ENCODE assay signal across 16 cellular contexts in the genomic region with DNA sequence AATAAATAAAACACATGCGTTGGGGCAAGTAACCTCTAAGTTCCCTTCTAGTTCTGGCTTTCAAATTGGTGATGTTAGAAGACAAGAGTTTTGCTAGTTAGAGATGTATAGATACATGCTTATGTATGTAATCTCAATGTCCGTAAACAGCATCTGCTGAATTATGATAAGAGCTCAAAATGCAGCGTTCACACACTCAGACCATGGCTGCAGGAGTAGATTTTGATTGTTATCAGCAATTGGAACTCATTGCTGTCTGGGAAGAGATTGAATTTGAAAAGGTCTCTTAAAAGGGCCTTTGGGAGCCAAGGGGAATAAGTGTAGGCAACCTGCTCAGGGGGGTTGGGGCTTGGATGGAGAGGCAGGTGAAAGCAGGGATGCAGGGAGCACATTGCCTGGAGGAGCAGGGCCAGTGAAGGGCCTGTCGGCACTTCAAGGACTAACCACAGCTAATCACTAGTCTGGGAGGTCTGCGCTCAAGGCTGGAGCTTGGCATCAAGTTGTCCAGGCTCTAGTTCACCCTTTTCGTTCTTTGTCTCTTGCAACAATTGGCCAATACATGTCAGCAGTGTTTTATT. TPM values are rescaled to one million over a fixed set of nuclear protein-coding genes. Genes with fewer than 3 reads are reported as not detected.
DNase-seq lines count a peak whose midpoint lies in the region; ATAC-seq, FAIRE-seq and TF ChIP-seq lines count a peak whose summit lies in the region.
"Had no signal": no experiment of that assay in that cellular context is flagged by ENCODE, and none has a peak within 500 bp of the region (broad histone marks: within the 10 kb centered on the region; RNA-seq: fewer than 3 reads in every experiment).

No MANE protein-coding gene starts in this region.

- H3K4me2 ChIP-seq in HepG2 (ENCODE audit: low read depth, low read length) (peak overlapping the region; percentile 73), mesenchymal stem cell (ENCODE audit: low read length, poor library complexity, severe bottlenecking) (no peak overlapping the region)

- H3K79me2 ChIP-seq in HepG2 (ENCODE audit: insufficient read depth, low read length) = no peaks in the 10 kb centered on the region

- intact Hi-C loops in HepG2 (cut with micrococcal nuclease; ENCODE audit: unreplicated experiment) (no loop called here), right lobe of liver (cut with DNase I) (loop anchor here (10.0 kb wide), 2 partner anchors 100 to 110 kb away; no protein-coding TSS in a partner anchor), adrenal gland (cut with DNase I) (loop anchor here (5.0 kb wide), 2 partner anchors 107 to 182 kb away; no protein-coding TSS in a partner anchor)

- no peak overlapping the region for H3K18ac ChIP-seq in mesenchymal stem cell (ENCODE audit: low read depth in 1 of 2, low read length in 2 of 2)

- no peak for TF ChIP-seq RAD21 in HepG2 (CRISPR knock-in tag; IDR thresholded peaks at IDR 0.05)

- no peak overlapping the region for H2BK12ac ChIP-seq in mesenchymal stem cell (ENCODE audit: low read length in 2 of 2)

- BruUV-seq in HepG2 (replicated peaks; lab: Mats Ljungman, UMichigan) = no TSS peak

- TF ChIP-seq CTCF in HepG2 (CRISPR knock-in tag; IDR thresholded peaks at IDR 0.05) = no peak
- no peak for TF ChIP-seq CTCF in right lobe of liver (IDR thresholded peaks at IDR 0.05)
- no peak for TF ChIP-seq CTCF in adrenal gland (IDR thresholded peaks at IDR 0.05)

- no peak overlapping the region for H2AK5ac ChIP-seq in mesenchymal stem cell (ENCODE audit: low read length, severe bottlenecking)

- TF ChIP-seq EP300 in HepG2 (IDR thresholded peaks at IDR 0.05; ENCODE audit: low read depth in 2 of 2, low read length in 2 of 2) = no peak
- no peak for TF ChIP-seq EP300 in HepG2 (CRISPR knock-in tag; IDR thresholded peaks at IDR 0.05; ENCODE audit: borderline replicate concordance)

- no peak overlapping the region for H2BK120ac ChIP-seq in mesenchymal stem cell (ENCODE audit: low read depth, low read length)

- no peak for TF ChIP-seq POLR2A in HepG2 (IDR thresholded peaks at IDR 0.05; ENCODE audit: insufficient read depth in 1 of 2, low read depth in 2 of 2, low read length in 2 of 2)
- TF ChIP-seq POLR2A in right lobe of liver (IDR thresholded peaks at IDR 0.05) = no peak
- no peak for TF ChIP-seq POLR2A in adrenal gland (IDR thresholded peaks at IDR 0.05)

- H3K27me3 ChIP-seq in HepG2 (ENCODE audit: control insufficient read depth in 1 of 2, insufficient read depth in 2 of 2, low read length in 2 of 2) (peaks cover 0 to 9% of the 10 kb centered on the region in 2 experiments; a peak in 3 of 5 replicates), right lobe of liver (no peaks in the 10 kb centered on the region), mesenchymal stem cell (ENCODE audit: control insufficient read depth in 1 of 2, insufficient read depth in 1 of 2, low read length in 2 of 2) (peaks cover 33 to 34% of the 10 kb centered on the region in 2 experiments), thymus (ENCODE audit: control insufficient read depth, insufficient read depth) (no peaks in the 10 kb centered on the region), adrenal gland (no peaks in the 10 kb centered on the region)

- H3K9me3 ChIP-seq in HepG2 (ENCODE audit: low read length) (no peaks in the 10 kb centered on the region), right lobe of liver (no peaks in the 10 kb centered on the region), mesenchymal stem cell (ENCODE audit: control insufficient read depth, low read length) (no peaks in the 10 kb centered on the region), thymus (ENCODE audit: control insufficient read depth) (peaks cover 1% of the 10 kb centered on the region), adrenal gland (replicated peaks in 1 of 3) (no peaks in the 10 kb centered on the region)

- no peak for DNase-seq in HepG2 (ENCODE audit: low spot score)
- no peak for DNase-seq in right lobe of liver
- DNase-seq in mesenchymal stem cell = no peak
- DNase-seq in Ammon's horn (ENCODE audit: low spot score) = no peak
- DNase-seq in adrenal gland = no peak
- no peak for DNase-seq in mucosa of gallbladder (ENCODE audit: low spot score)
- DNase-seq: NCI-H524 treated with DMSO at 0.1 percent for 48 hours had no signal

- H3K4me1 ChIP-seq in HepG2 (ENCODE audit: insufficient read depth, low read length) (no peaks in the 10 kb centered on the region), right lobe of liver (no peaks in the 10 kb centered on the region), mesenchymal stem cell (ENCODE audit: control insufficient read depth, insufficient read depth, low read depth, low read length) (no peaks in the 10 kb centered on the region), thymus (ENCODE audit: control insufficient read depth, insufficient read depth, low read length) (peaks cover 17% of the 10 kb centered on the region), adrenal gland (replicated peaks in 1 of 2) (peaks cover 0 to 5% of the 10 kb centered on the region in 2 donors)
- H3K4me1 ChIP-seq: foreskin keratinocyte had no signal

- H3K9ac ChIP-seq in HepG2 (ENCODE audit: insufficient read depth, low read depth, low read length) = no peak overlapping the region
- peak overlapping the region; percentile 23 for H3K9ac ChIP-seq in mesenchymal stem cell (ENCODE audit: low read length)

- H3K4me3 ChIP-seq in HepG2 (replicated peaks in 1 of 3; ENCODE audit: insufficient read depth in 1 of 3, low read depth in 2 of 3, low read length in 3 of 3) = no peak overlapping the region
- peak overlapping the region in 1 of 3 donors; percentile 46 for H3K4me3 ChIP-seq in right lobe of liver
- peak overlapping the region in 1 of 2 experiments; percentile 69 for H3K4me3 ChIP-seq in mesenchymal stem cell (ENCODE audit: insufficient read depth in 1 of 2, low read depth in 1 of 2, low read length in 2 of 2)
- H3K4me3 ChIP-seq in thymus (ENCODE audit: low read length) = peak overlapping the region; percentile 40
- peak overlapping the region in 1 of 4 donors; percentile 52 for H3K4me3 ChIP-seq in adrenal gland

- H3K23ac ChIP-seq in mesenchymal stem cell (ENCODE audit: low read length in 2 of 2) = no peak overlapping the region

- H2AFZ ChIP-seq in HepG2 (ENCODE audit: low read length) (peak overlapping the region; percentile 87), mesenchymal stem cell (ENCODE audit: low read depth, low read length) (no peak overlapping the region)

- no peak overlapping the region for H2BK15ac ChIP-seq in mesenchymal stem cell (ENCODE audit: low read depth, poor library complexity, severe bottlenecking)

- H3K27ac ChIP-seq in HepG2 (ENCODE audit: extremely low read length, insufficient read depth, low read length) (no peak overlapping the region), right lobe of liver (no peak overlapping the region), mesenchymal stem cell (ENCODE audit: low read length, poor library complexity, severe bottlenecking) (no peak overlapping the region), thymus (ENCODE audit: low read depth) (peak overlapping the region; percentile 4), adrenal gland (no peak overlapping the region)
- H3K27ac ChIP-seq: foreskin keratinocyte, WERI-Rb-1 had no signal

- H3K36me3 ChIP-seq in HepG2 (replicated peaks in 1 of 2; ENCODE audit: control insufficient read depth in 1 of 2, insufficient read depth in 2 of 2, low read length in 2 of 2) = no peaks in the 10 kb centered on the region
- H3K36me3 ChIP-seq in right lobe of liver = no peaks in the 10 kb centered on the region
- no peaks in the 10 kb centered on the region for H3K36me3 ChIP-seq in mesenchymal stem cell (ENCODE audit: control insufficient read depth in 1 of 2, insufficient read depth in 2 of 2, low read depth in 1 of 2, low read length in 2 of 2)
- H3K36me3 ChIP-seq in thymus (ENCODE audit: control insufficient read depth, insufficient read depth) = no peaks in the 10 kb centered on the region
- no peaks in the 10 kb centered on the region for H3K36me3 ChIP-seq in adrenal gland (replicated peaks in 1 of 2)
- H3K36me3 ChIP-seq: WERI-Rb-1 had no signal

- H3K27me3 Mint-ChIP-seq in activated T-helper 17 cell treated with anti-CD3 and anti-CD28 coated beads, Interleukin-2, amount 50 U/mL, for 72 hours = peaks cover 34% of the 10 kb centered on the region

- H3K36me3 Mint-ChIP-seq in activated T-helper 17 cell treated with anti-CD3 and anti-CD28 coated beads, Interleukin-2, amount 50 U/mL, for 72 hours (ENCODE audit: low read depth) = no peaks in the 10 kb centered on the region
- H3K36me3 Mint-ChIP-seq: stimulated activated memory B cell treated with anti-CD40 and anti-IgM and Interleukin-4, amounts not matched to agents 10 μg/mL and 1 μg/mL and 100 μg/mL, for 72 hours had no signal

- peaks cover under 1% of the 10 kb centered on the region for H3K9me3 Mint-ChIP-seq in activated T-helper 17 cell treated with anti-CD3 and anti-CD28 coated beads, Interleukin-2, amount 50 U/mL, for 72 hours

- no peak overlapping the region for H4K8ac ChIP-seq in mesenchymal stem cell (ENCODE audit: low read length)

- H2BK5ac ChIP-seq in mesenchymal stem cell (ENCODE audit: low read depth, low read length, poor library complexity, severe bottlenecking) = no peak overlapping the region

- H4K91ac ChIP-seq in mesenchymal stem cell (ENCODE audit: low read length) = no peak overlapping the region

- no peaks in the 10 kb centered on the region for H3K79me1 ChIP-seq in mesenchymal stem cell (replicated peaks; ENCODE audit: low read length, poor library complexity, severe bottlenecking)

- no peaks in the 10 kb centered on the region for H4K20me1 ChIP-seq in HepG2 (ENCODE audit: insufficient read depth, low read length)

- POLR2A ChIA-PET in HepG2 (lab: Yijun Ruan, JAX) = no interaction called here

- no peak overlapping the region for H3K27ac Mint-ChIP-seq in activated T-helper 17 cell treated with anti-CD3 and anti-CD28 coated beads, Interleukin-2, amount 50 U/mL, for 72 hours
- H3K27ac Mint-ChIP-seq: stimulated activated memory B cell treated with anti-CD40 and anti-IgM and Interleukin-4, amounts not matched to agents 10 μg/mL and 1 μg/mL and 100 μg/mL, for 72 hours had no signal

- ATAC-seq in HepG2 (peak; percentile 38; the same call in 2 of the 3 replicates), right lobe of liver (no peak)
- no peak for ATAC-seq in activated T-helper 17 cell treated with anti-CD3 and anti-CD28 coated beads, Interleukin-2, amount 50 U/mL, for 72 hours (replicated peaks)
- ATAC-seq: stimulated activated memory B cell treated with anti-CD40 and anti-IgM and Interleukin-4, amounts not matched to agents 10 μg/mL and 1 μg/mL and 100 μg/mL, for 72 hours had no signal

- H3K4me1 Mint-ChIP-seq in activated T-helper 17 cell treated with anti-CD3 and anti-CD28 coated beads, Interleukin-2, amount 50 U/mL, for 72 hours = no peaks in the 10 kb centered on the region

- in situ Hi-C loops in HepG2 (cut with HindIII; ENCODE audit: extremely low pct_ligation_motif_present, low pct_unique_long_range_greater_than_20kb) = no loop called here

- no peak overlapping the region for H3K14ac ChIP-seq in mesenchymal stem cell (ENCODE audit: low read length in 2 of 2)

- no peak for FAIRE-seq in HepG2 (lab: Jason Lieb, UNC)

- CTCF ChIA-PET in HepG2 (lab: Yijun Ruan, JAX; ENCODE audit: low intra/inter-chr PET ratio, low total read pairs) = interaction anchor here (1.8 to 5.0 kb wide), 4 partner anchors 57 to 182 kb away, joined by 14 to 43 read pairs (median 22); no protein-coding TSS in a partner anchor

- H3K4ac ChIP-seq in mesenchymal stem cell (ENCODE audit: low read depth in 1 of 2, low read length in 2 of 2) = no peak overlapping the region

- peak overlapping the region; percentile 55 for H3K4me3 Mint-ChIP-seq in activated T-helper 17 cell treated with anti-CD3 and anti-CD28 coated beads, Interleukin-2, amount 50 U/mL, for 72 hours

- WGBS in HepG2 (ENCODE audit: low lambda C conversion rate) = 46% methylated on average over 6 of the region's 6 CpGs
- 61% methylated on average over 6 of the region's 6 CpGs for WGBS in right lobe of liver (ENCODE audit: insufficient coverage, low coverage, low lambda C conversion rate, missing lambda C conversion rate)
- WGBS in mesenchymal stem cell = 63% methylated on average over 6 of the region's 6 CpGs
- WGBS in thymus = 77% methylated on average over 6 of the region's 6 CpGs
- 48 to 64% (median 59%) methylated on average over 6 of the region's 6 CpGs for WGBS in adrenal gland, 4 donors

RNA-seq across cellular contexts. Expression of a gene that starts 2.7 kb away (rescaled TPM):
- total RNA-seq in HepG2 (2016; rRNA removed; fragmentation: Illumina TruSeq; extraction: Trizol) (0.14 and 0.15 TPM in 2 replicates), right lobe of liver (1 to 10 TPM in 2 of 6 experiments, under 1 TPM in 4; 0.40 to 1.2 (median 0.71) TPM), adrenal gland (1 to 10 TPM; 1.1 to 3.5 (median 2.3) TPM), mucosa of gallbladder (2.6 TPM)
- not detected in 2 replicates for total RNA-seq in HepG2 (2016; cell fraction: cytosol; rRNA removed; fragmentation: Illumina TruSeq; extraction: Trizol; ENCODE audit: low read depth)
- total RNA-seq in HepG2 (2016; cell fraction: insoluble cytoplasmic fraction; rRNA removed; fragmentation: Illumina TruSeq; extraction: Trizol) = 0.02 and 0.10 TPM in 2 replicates
- 0.22 TPM in 1 of 2 replicates, not detected in the other for total RNA-seq in HepG2 (2016; cell fraction: membrane; rRNA removed; fragmentation: Illumina TruSeq; extraction: Trizol)
- total RNA-seq in HepG2 (2016; cell fraction: nucleus; rRNA removed; fragmentation: Illumina TruSeq; extraction: Trizol) = 0.06 TPM in 1 of 2 replicates, not detected in the other
- polyA plus RNA-seq in HepG2 (2011; rRNA removed) (0.01 and 0.11 TPM in 2 replicates), thymus (24.6 TPM), adrenal gland (1 to 10 TPM in 1 of 3 donors, under 1 TPM in 2; 0.17 to 1.3 (median 0.97) TPM)
- polyA plus RNA-seq in HepG2 (2011; cell fraction: cytosol; rRNA removed) = 0.01 and 0.04 TPM in 2 replicates
- polyA plus RNA-seq in HepG2 (2011; cell fraction: nucleus; rRNA removed) = 0.05 and 0.06 TPM in 2 replicates
- 0.19 and 0.23 TPM in 2 replicates for polyA plus RNA-seq in HepG2 (2012)
- not detected in 2 replicates for polyA plus RNA-seq in HepG2 (2016; cell fraction: cytosol; fragmentation: Illumina TruSeq; extraction: Trizol; ENCODE audit: low read depth)
- polyA plus RNA-seq in HepG2 (2016; cell fraction: insoluble cytoplasmic fraction; fragmentation: Illumina TruSeq; extraction: Trizol; ENCODE audit: low read depth) = 0.24 and 0.28 TPM in 2 replicates
- 0.02 TPM in 1 of 2 replicates, not detected in the other for polyA plus RNA-seq in HepG2 (2016; cell fraction: membrane; fragmentation: Illumina TruSeq; extraction: Trizol; ENCODE audit: low read depth)
- 0.11 TPM in 1 of 2 replicates, not detected in the other for polyA plus RNA-seq in HepG2 (2016; cell fraction: nucleus; fragmentation: Illumina TruSeq; extraction: Trizol; ENCODE audit: insufficient read depth, low read depth)
- 0.02 TPM in 1 of 2 replicates, not detected in the other for polyA minus RNA-seq in HepG2 (2011; rRNA and poly(A)+ RNA removed; ENCODE audit: low replicate concordance)
- not detected in 2 replicates for polyA minus RNA-seq in HepG2 (2011; cell fraction: cytosol; rRNA and poly(A)+ RNA removed)
- polyA minus RNA-seq in HepG2 (2011; cell fraction: nucleus; rRNA and poly(A)+ RNA removed) = 0.90 TPM in 1 of 2 replicates, not detected in the other
- total RNA-seq in activated T-helper 17 cell treated with anti-CD3 and anti-CD28 coated beads, Interleukin-2, amount 50 U/mL, for 72 hours = under 1 TPM; 0.13 to 0.29 TPM
- polyA plus RNA-seq in mesenchymal stem cell (2013, experiment 1 of 2) = 0.77 TPM
- 0.47 TPM for polyA plus RNA-seq in mesenchymal stem cell (2013, experiment 2 of 2)

RNA-seq across cellular contexts. Expression of a gene that starts 29.2 kb away (rescaled TPM):
- total RNA-seq in HepG2 (2016; rRNA removed; fragmentation: Illumina TruSeq; extraction: Trizol) (29.4 and 40.4 TPM in 2 replicates), right lobe of liver (10 to 100 TPM in 1 of 6 experiments, 1 to 10 TPM in 5; 5.2 to 11.4 (median 8.6) TPM), adrenal gland (10 to 100 TPM; 16.2 to 44.7 (median 22.4) TPM), mucosa of gallbladder (18.8 TPM)
- total RNA-seq in HepG2 (2016; cell fraction: cytosol; rRNA removed; fragmentation: Illumina TruSeq; extraction: Trizol; ENCODE audit: low read depth) = 22.9 and 24.9 TPM in 2 replicates
- total RNA-seq in HepG2 (2016; cell fraction: insoluble cytoplasmic fraction; rRNA removed; fragmentation: Illumina TruSeq; extraction: Trizol) = 30.1 and 40.0 TPM in 2 replicates
- 29.7 and 32.1 TPM in 2 replicates for total RNA-seq in HepG2 (2016; cell fraction: membrane; rRNA removed; fragmentation: Illumina TruSeq; extraction: Trizol)
- 14.4 and 16.5 TPM in 2 replicates for total RNA-seq in HepG2 (2016; cell fraction: nucleus; rRNA removed; fragmentation: Illumina TruSeq; extraction: Trizol)
- polyA plus RNA-seq in HepG2 (2011; rRNA removed) (10.3 and 11.3 TPM in 2 replicates), thymus (31.8 TPM), adrenal gland (10 to 100 TPM; 23.4 to 35.3 (median 30.5) TPM)
- 6.6 and 13.0 TPM in 2 replicates for polyA plus RNA-seq in HepG2 (2011; cell fraction: cytosol; rRNA removed)
- 2.4 and 3.9 TPM in 2 replicates for polyA plus RNA-seq in HepG2 (2011; cell fraction: nucleus; rRNA removed)
- polyA plus RNA-seq in HepG2 (2012) = 16.1 and 16.6 TPM in 2 replicates
- polyA plus RNA-seq in HepG2 (2016; cell fraction: cytosol; fragmentation: Illumina TruSeq; extraction: Trizol; ENCODE audit: low read depth) = 23.5 and 24.9 TPM in 2 replicates
- polyA plus RNA-seq in HepG2 (2016; cell fraction: insoluble cytoplasmic fraction; fragmentation: Illumina TruSeq; extraction: Trizol; ENCODE audit: low read depth) = 36.2 and 42.7 TPM in 2 replicates
- polyA plus RNA-seq in HepG2 (2016; cell fraction: membrane; fragmentation: Illumina TruSeq; extraction: Trizol; ENCODE audit: low read depth) = 25.9 and 31.3 TPM in 2 replicates
- polyA plus RNA-seq in HepG2 (2016; cell fraction: nucleus; fragmentation: Illumina TruSeq; extraction: Trizol; ENCODE audit: insufficient read depth, low read depth) = 16.8 and 20.8 TPM in 2 replicates
- polyA minus RNA-seq in HepG2 (2011; rRNA and poly(A)+ RNA removed; ENCODE audit: low replicate concordance) = 0.36 and 1.2 TPM in 2 replicates
- 2.8 and 3.3 TPM in 2 replicates for polyA minus RNA-seq in HepG2 (2011; cell fraction: cytosol; rRNA and poly(A)+ RNA removed)
- 9.0 and 11.3 TPM in 2 replicates for polyA minus RNA-seq in HepG2 (2011; cell fraction: nucleus; rRNA and poly(A)+ RNA removed)
- 1 to 10 TPM in 1 of 2 donors, under 1 TPM in 1; 0.80 to 1.3 TPM for total RNA-seq in activated T-helper 17 cell treated with anti-CD3 and anti-CD28 coated beads, Interleukin-2, amount 50 U/mL, for 72 hours
- polyA plus RNA-seq in mesenchymal stem cell (2013, experiment 1 of 2) = 28.7 TPM
- 30.3 TPM for polyA plus RNA-seq in mesenchymal stem cell (2013, experiment 2 of 2)

RNA-seq across cellular contexts. Expression of a gene that starts 32.9 kb away (rescaled TPM):
- total RNA-seq in HepG2 (2016; rRNA removed; fragmentation: Illumina TruSeq; extraction: Trizol) = not detected in 2 replicates
- total RNA-seq in HepG2 (2016; cell fraction: cytosol; rRNA removed; fragmentation: Illumina TruSeq; extraction: Trizol; ENCODE audit: low read depth) = not detected in 2 replicates
- total RNA-seq in HepG2 (2016; cell fraction: insoluble cytoplasmic fraction; rRNA removed; fragmentation: Illumina TruSeq; extraction: Trizol) = not detected in 2 replicates
- total RNA-seq in HepG2 (2016; cell fraction: membrane; rRNA removed; fragmentation: Illumina TruSeq; extraction: Trizol) = not detected in 2 replicates
- not detected in 2 replicates for total RNA-seq in HepG2 (2016; cell fraction: nucleus; rRNA removed; fragmentation: Illumina TruSeq; extraction: Trizol)
- polyA plus RNA-seq in HepG2 (2011; rRNA removed) = not detected in 2 replicates
- polyA plus RNA-seq in HepG2 (2011; cell fraction: cytosol; rRNA removed) = not detected in 2 replicates
- polyA plus RNA-seq in HepG2 (2011; cell fraction: nucleus; rRNA removed) = not detected in 2 replicates
- polyA plus RNA-seq in HepG2 (2012) = not detected in 2 replicates
- polyA plus RNA-seq in HepG2 (2016; cell fraction: cytosol; fragmentation: Illumina TruSeq; extraction: Trizol; ENCODE audit: low read depth) = not detected in 2 replicates
- not detected in 2 replicates for polyA plus RNA-seq in HepG2 (2016; cell fraction: insoluble cytoplasmic fraction; fragmentation: Illumina TruSeq; extraction: Trizol; ENCODE audit: low read depth)
- polyA plus RNA-seq in HepG2 (2016; cell fraction: membrane; fragmentation: Illumina TruSeq; extraction: Trizol; ENCODE audit: low read depth) = not detected in 2 replicates
- polyA plus RNA-seq in HepG2 (2016; cell fraction: nucleus; fragmentation: Illumina TruSeq; extraction: Trizol; ENCODE audit: insufficient read depth, low read depth) = not detected in 2 replicates
- not detected in 2 replicates for polyA minus RNA-seq in HepG2 (2011; rRNA and poly(A)+ RNA removed; ENCODE audit: low replicate concordance)
- not detected in 2 replicates for polyA minus RNA-seq in HepG2 (2011; cell fraction: cytosol; rRNA and poly(A)+ RNA removed)
- not detected in 2 replicates for polyA minus RNA-seq in HepG2 (2011; cell fraction: nucleus; rRNA and poly(A)+ RNA removed)
- not detected for total RNA-seq in right lobe of liver
- total RNA-seq in activated T-helper 17 cell treated with anti-CD3 and anti-CD28 coated beads, Interleukin-2, amount 50 U/mL, for 72 hours = not detected
- not detected for polyA plus RNA-seq in mesenchymal stem cell (2013, experiment 1 of 2)
- polyA plus RNA-seq in mesenchymal stem cell (2013, experiment 2 of 2) = not detected
- 16.5 TPM for polyA plus RNA-seq in thymus
- total RNA-seq in adrenal gland = not detected
- polyA plus RNA-seq in adrenal gland = not detected
- not detected for total RNA-seq in mucosa of gallbladder
- total RNA-seq: dermis blood vessel endothelial cell, foreskin keratinocyte, HT1080, osteocyte had no signal
- polyA plus RNA-seq: foreskin keratinocyte, liver had no signal

RNA-seq across cellular contexts. Expression of a gene that starts 55.0 kb away (rescaled TPM):
- total RNA-seq in HepG2 (2016; rRNA removed; fragmentation: Illumina TruSeq; extraction: Trizol) (5.9 and 6.5 TPM in 2 replicates), right lobe of liver (1 to 10 TPM; 4.9 to 7.4 (median 6.7) TPM), adrenal gland (10 to 100 TPM; 11.6 to 18.5 (median 17.2) TPM), mucosa of gallbladder (16.8 TPM)
- 0.97 and 1.5 TPM in 2 replicates for total RNA-seq in HepG2 (2016; cell fraction: cytosol; rRNA removed; fragmentation: Illumina TruSeq; extraction: Trizol; ENCODE audit: low read depth)
- 6.1 and 8.4 TPM in 2 replicates for total RNA-seq in HepG2 (2016; cell fraction: insoluble cytoplasmic fraction; rRNA removed; fragmentation: Illumina TruSeq; extraction: Trizol)
- 2.9 and 3.1 TPM in 2 replicates for total RNA-seq in HepG2 (2016; cell fraction: membrane; rRNA removed; fragmentation: Illumina TruSeq; extraction: Trizol)
- 7.3 and 7.7 TPM in 2 replicates for total RNA-seq in HepG2 (2016; cell fraction: nucleus; rRNA removed; fragmentation: Illumina TruSeq; extraction: Trizol)
- polyA plus RNA-seq in HepG2 (2011; rRNA removed) (3.3 and 3.8 TPM in 2 replicates), thymus (5.0 TPM), adrenal gland (10 to 100 TPM in 1 of 3 donors, 1 to 10 TPM in 2; 2.3 to 11.4 (median 2.7) TPM)
- 1.7 and 3.2 TPM in 2 replicates for polyA plus RNA-seq in HepG2 (2011; cell fraction: cytosol; rRNA removed)
- 3.8 and 4.1 TPM in 2 replicates for polyA plus RNA-seq in HepG2 (2011; cell fraction: nucleus; rRNA removed)
- polyA plus RNA-seq in HepG2 (2012) = 3.3 and 3.7 TPM in 2 replicates
- polyA plus RNA-seq in HepG2 (2016; cell fraction: cytosol; fragmentation: Illumina TruSeq; extraction: Trizol; ENCODE audit: low read depth) = 0.31 and 0.53 TPM in 2 replicates
- polyA plus RNA-seq in HepG2 (2016; cell fraction: insoluble cytoplasmic fraction; fragmentation: Illumina TruSeq; extraction: Trizol; ENCODE audit: low read depth) = 5.9 and 6.0 TPM in 2 replicates
- polyA plus RNA-seq in HepG2 (2016; cell fraction: membrane; fragmentation: Illumina TruSeq; extraction: Trizol; ENCODE audit: low read depth) = 0.86 and 0.92 TPM in 2 replicates
- 7.2 and 8.1 TPM in 2 replicates for polyA plus RNA-seq in HepG2 (2016; cell fraction: nucleus; fragmentation: Illumina TruSeq; extraction: Trizol; ENCODE audit: insufficient read depth, low read depth)
- polyA minus RNA-seq in HepG2 (2011; rRNA and poly(A)+ RNA removed; ENCODE audit: low replicate concordance) = 6.7 and 13.1 TPM in 2 replicates
- polyA minus RNA-seq in HepG2 (2011; cell fraction: cytosol; rRNA and poly(A)+ RNA removed) = 2.2 and 4.3 TPM in 2 replicates
- polyA minus RNA-seq in HepG2 (2011; cell fraction: nucleus; rRNA and poly(A)+ RNA removed) = 15.3 and 18.3 TPM in 2 replicates
- 10 to 100 TPM in 1 of 2 donors, 1 to 10 TPM in 1; 8.7 to 10.7 TPM for total RNA-seq in activated T-helper 17 cell treated with anti-CD3 and anti-CD28 coated beads, Interleukin-2, amount 50 U/mL, for 72 hours
- 8.5 TPM for polyA plus RNA-seq in mesenchymal stem cell (2013, experiment 1 of 2)
- polyA plus RNA-seq in mesenchymal stem cell (2013, experiment 2 of 2) = 8.5 TPM
